Comparison of ENCODE assay signal across 10 cellular contexts in genomic region chr19:52191951-52192350, GRCh38. TPM values are rescaled to one million over a fixed set of nuclear protein-coding genes. Genes with fewer than 3 reads are reported as not detected.
A peak's percentile ranks its signal among the peaks of the same experiment; 100 is the strongest.
DNase-seq lines count a peak whose midpoint lies in the region; ATAC-seq, FAIRE-seq and TF ChIP-seq lines count a peak whose summit lies in the region.
"Had no signal": no experiment of that assay in that cellular context is flagged by ENCODE, and none has a peak within 500 bp of the region (broad histone marks: within the 10 kb centered on the region; RNA-seq: fewer than 3 reads in every experiment).

No MANE protein-coding gene starts in this region.

- intact Hi-C loops in kidney (cut with DNase I), result no loop called here

- no peak for ATAC-seq in activated T-cell treated with anti-CD3 and anti-CD28 coated beads, Interleukin-2, amount 50 U/mL, for 4 hours
- no peak for ATAC-seq in activated naive CD8-positive, alpha-beta T cell treated with anti-CD3 and anti-CD28 coated beads, Interleukin-2, amount 10 ng/mL, durations not matched to agents 7 days and 5 days (ENCODE audit: low read depth)
- ATAC-seq in thoracic aorta (ENCODE audit: insufficient number of reproducible peaks, low FRiP score, low read depth) (no peak), HG03442 (IDR thresholded peaks at IDR 0.05; ENCODE audit: unreplicated experiment) (no peak), HG02763 (IDR thresholded peaks at IDR 0.05; ENCODE audit: unreplicated experiment) (no peak)
- ATAC-seq: esophagus mucosa had no signal

- peaks cover 28% of the 10 kb centered on the region for H3K36me3 Mint-ChIP-seq in activated T-cell treated with anti-CD3 and anti-CD28 coated beads, Interleukin-2, amount 50 U/mL, for 4 hours (ENCODE audit: insufficient read depth)
- H3K36me3 Mint-ChIP-seq in activated naive CD8-positive, alpha-beta T cell treated with anti-CD3 and anti-CD28 coated beads, Interleukin-2, amount 10 ng/mL, durations not matched to agents 7 days and 5 days, result peaks cover 46% of the 10 kb centered on the region

- DNase-seq in activated T-cell treated with anti-CD3 and anti-CD28 coated beads, Interleukin-2, amount 50 U/mL, for 4 hours, result no peak
- DNase-seq in activated T-cell treated with anti-CD3 and anti-CD28 coated beads, Interleukin-2, amount 50 U/mL, for 1 hour, result no peak
- no peak for DNase-seq in activated naive CD8-positive, alpha-beta T cell treated with anti-CD3 and anti-CD28 coated beads, Interleukin-2, amount 10 ng/mL, durations not matched to agents 7 days and 5 days
- DNase-seq in kidney, result no peak
- DNase-seq in thoracic aorta (ENCODE audit: low spot score), result no peak
- DNase-seq in SKM-1 treated with dmso at 0.1 percent for 144 hours (lab: John Stamatoyannopoulos, UW; ENCODE audit: unreplicated experiment), result no peak
- DNase-seq: NCI-H226 had no signal

- H3K9me3 ChIP-seq in kidney (ENCODE audit: control insufficient read depth in 1 of 2, low read length in 2 of 2) (no peaks in the 10 kb centered on the region), thoracic aorta (no peaks in the 10 kb centered on the region)

- H3K27ac ChIP-seq in kidney (ENCODE audit: low read depth in 2 of 2, low read length in 2 of 2) (peak overlapping the region in 1 of 2 donors; percentile 67), thoracic aorta (peak overlapping the region in 1 of 2 donors; percentile 98)

- H3K27me3 ChIP-seq in thoracic aorta (replicated peaks; ENCODE audit: insufficient read depth), result no peaks in the 10 kb centered on the region

- H3K9ac ChIP-seq in kidney (ENCODE audit: low read length in 2 of 2), result peak overlapping the region in 1 of 2 donors; percentile 91

- TF ChIP-seq CTCF in kidney (IDR thresholded peaks at IDR 0.05; ENCODE audit: borderline replicate concordance, extremely low read depth, insufficient read depth) (no peak), thoracic aorta (IDR thresholded peaks at IDR 0.05) (no peak)

- H3K4me3 ChIP-seq in kidney (ENCODE audit: low read length in 2 of 2) (peak overlapping the region; percentile 37 to 89), thoracic aorta (peak overlapping the region; percentile 97)

- POLR2A ChIA-PET in activated naive CD8-positive, alpha-beta T cell treated with anti-CD3 and anti-CD28 coated beads, Interleukin-2, amount 10 ng/mL, durations not matched to agents 7 days and 5 days (lab: Charles Lee), result no interaction called here

- peaks cover 59% of the 10 kb centered on the region for H3K4me1 Mint-ChIP-seq in activated T-cell treated with anti-CD3 and anti-CD28 coated beads, Interleukin-2, amount 50 U/mL, for 4 hours (ENCODE audit: low read depth)
- H3K4me1 Mint-ChIP-seq in activated naive CD8-positive, alpha-beta T cell treated with anti-CD3 and anti-CD28 coated beads, Interleukin-2, amount 10 ng/mL, durations not matched to agents 7 days and 5 days, result peaks cover 30% of the 10 kb centered on the region

- H3K27me3 Mint-ChIP-seq in activated T-cell treated with anti-CD3 and anti-CD28 coated beads, Interleukin-2, amount 50 U/mL, for 4 hours (ENCODE audit: low read depth), result no peaks in the 10 kb centered on the region
- no peaks in the 10 kb centered on the region for H3K27me3 Mint-ChIP-seq in activated naive CD8-positive, alpha-beta T cell treated with anti-CD3 and anti-CD28 coated beads, Interleukin-2, amount 10 ng/mL, durations not matched to agents 7 days and 5 days

- H3K4me1 ChIP-seq in kidney (ENCODE audit: control insufficient read depth in 1 of 2, insufficient read depth in 1 of 2, low read depth in 1 of 2, low read length in 2 of 2), result peaks cover 24 to 25% of the 10 kb centered on the region in 2 donors
- peaks cover 20 to 54% of the 10 kb centered on the region in 2 donors for H3K4me1 ChIP-seq in thoracic aorta (ENCODE audit: control insufficient read depth in 1 of 2, low read depth in 2 of 2)

- peak overlapping the region; percentile 100 for H3K27ac Mint-ChIP-seq in activated naive CD8-positive, alpha-beta T cell treated with anti-CD3 and anti-CD28 coated beads, Interleukin-2, amount 10 ng/mL, durations not matched to agents 7 days and 5 days

- no peak for FAIRE-seq in kidney (lab: Jason Lieb, UNC)

- peaks cover 12 to 22% of the 10 kb centered on the region in 2 donors for H3K36me3 ChIP-seq in kidney (ENCODE audit: control insufficient read depth in 1 of 2, insufficient read depth in 2 of 2, low read length in 2 of 2)
- peaks cover 6% of the 10 kb centered on the region for H3K36me3 ChIP-seq in thoracic aorta

- H3K9me3 Mint-ChIP-seq in activated T-cell treated with anti-CD3 and anti-CD28 coated beads, Interleukin-2, amount 50 U/mL, for 4 hours, result no peaks in the 10 kb centered on the region
- no peaks in the 10 kb centered on the region for H3K9me3 Mint-ChIP-seq in activated naive CD8-positive, alpha-beta T cell treated with anti-CD3 and anti-CD28 coated beads, Interleukin-2, amount 10 ng/mL, durations not matched to agents 7 days and 5 days

- peak overlapping the region; percentile 95 for H3K4me3 Mint-ChIP-seq in activated T-cell treated with anti-CD3 and anti-CD28 coated beads, Interleukin-2, amount 50 U/mL, for 4 hours
- H3K4me3 Mint-ChIP-seq in activated naive CD8-positive, alpha-beta T cell treated with anti-CD3 and anti-CD28 coated beads, Interleukin-2, amount 10 ng/mL, durations not matched to agents 7 days and 5 days, result peak overlapping the region; percentile 99

RNA-seq across cellular contexts. Expression of gene PPP2R1A, which starts 2.1 kb away (rescaled TPM):
- total RNA-seq in activated T-cell treated with anti-CD3 and anti-CD28 coated beads, Interleukin-2, amount 50 U/mL, for 4 hours, result 100 to 1,000 TPM; 297 to 317 (median 310) TPM
- total RNA-seq in activated naive CD8-positive, alpha-beta T cell treated with anti-CD3 and anti-CD28 coated beads, Interleukin-2, amount 10 ng/mL, durations not matched to agents 7 days and 5 days, result 100 to 1,000 TPM; 184 to 187 TPM
- total RNA-seq in kidney (314 TPM), thoracic aorta (100 to 1,000 TPM; 153 to 252 TPM)
- 346 TPM for polyA plus RNA-seq in kidney (ENCODE audit: insufficient read depth, low read depth, low replicate concordance)

RNA-seq across cellular contexts. Expression of gene ZNF836, which starts 20.5 kb away (rescaled TPM):
- total RNA-seq in activated T-cell treated with anti-CD3 and anti-CD28 coated beads, Interleukin-2, amount 50 U/mL, for 4 hours, result 1 to 10 TPM; 2.0 to 4.3 (median 3.3) TPM
- total RNA-seq in activated naive CD8-positive, alpha-beta T cell treated with anti-CD3 and anti-CD28 coated beads, Interleukin-2, amount 10 ng/mL, durations not matched to agents 7 days and 5 days, result 10 to 100 TPM; 25.8 to 29.2 TPM
- 21.9 TPM for total RNA-seq in kidney
- polyA plus RNA-seq in kidney (ENCODE audit: insufficient read depth, low read depth, low replicate concordance), result 7.1 TPM
- 10 to 100 TPM in 1 of 2 donors, 1 to 10 TPM in 1; 8.4 to 29.3 TPM for total RNA-seq in thoracic aorta

RNA-seq across cellular contexts. Expression of gene ZNF616, which starts 52.2 kb away (rescaled TPM):
- 1 to 10 TPM; 7.1 to 8.7 (median 7.2) TPM for total RNA-seq in activated T-cell treated with anti-CD3 and anti-CD28 coated beads, Interleukin-2, amount 50 U/mL, for 4 hours
- 10 to 100 TPM; 12.1 to 13.3 TPM for total RNA-seq in activated naive CD8-positive, alpha-beta T cell treated with anti-CD3 and anti-CD28 coated beads, Interleukin-2, amount 10 ng/mL, durations not matched to agents 7 days and 5 days
- total RNA-seq in kidney (12.8 TPM), thoracic aorta (1 to 10 TPM; 2.8 to 6.2 TPM)
- 3.2 TPM for polyA plus RNA-seq in kidney (ENCODE audit: insufficient read depth, low read depth, low replicate concordance)
